ENCODE assay signal across 8 cellular contexts in genomic region chr5:133111299-133111698, GRCh38. TPM values are rescaled to one million over a fixed set of nuclear protein-coding genes. Genes with fewer than 3 reads are reported as not detected.
DNase-seq lines count a peak whose midpoint lies in the region; ATAC-seq, FAIRE-seq and TF ChIP-seq lines count a peak whose summit lies in the region.

No MANE protein-coding gene starts in this region.

- no peak overlapping the region for H3K4me3 ChIP-seq in HFF-Myc (replicated peaks; ENCODE audit: low read depth, low read length)

- TF ChIP-seq CTCF in D721Med (IDR thresholded peaks at IDR 0.05; ENCODE audit: insufficient read depth, missing control alignments) (peak; percentile 97), HFF-Myc (IDR thresholded peaks at IDR 0.05; ENCODE audit: low read depth, low read length, missing control alignments) (peak; percentile 92)

- no peaks in the 10 kb centered on the region for H3K36me3 Mint-ChIP-seq in central memory CD8-positive, alpha-beta T cell (ENCODE audit: insufficient read depth)

- peak; percentile 74 for ATAC-seq in central memory CD8-positive, alpha-beta T cell (replicated peaks; ENCODE audit: extremely low read depth, poor library complexity, severe bottlenecking)
- ATAC-seq in HG03442 (IDR thresholded peaks at IDR 0.05; ENCODE audit: unreplicated experiment): no peak

- H3K4me3 Mint-ChIP-seq in central memory CD8-positive, alpha-beta T cell: no peak overlapping the region

- H3K27me3 Mint-ChIP-seq in central memory CD8-positive, alpha-beta T cell: no peaks in the 10 kb centered on the region

- FAIRE-seq in D721Med (lab: Jason Lieb, UNC): no peak

- peaks cover 25% of the 10 kb centered on the region for H3K4me1 Mint-ChIP-seq in central memory CD8-positive, alpha-beta T cell

- DNase-seq in D721Med (ENCODE audit: insufficient read length, low spot score) (peak; percentile 51), HFF-Myc (ENCODE audit: extremely low read depth, low read depth) (peak; percentile 69), NCI-H460 (ENCODE audit: extremely low read depth, low read depth) (peak; percentile 80), kidney tubule cell (ENCODE audit: low spot score) (peak; percentile 79)
- peak; percentile 67 for DNase-seq in activated CD4-positive, alpha-beta T cell treated with anti-CD3 and anti-CD28 coated beads for 1 hour
- peak; percentile 47 to 71 for DNase-seq in central memory CD8-positive, alpha-beta T cell (ENCODE audit: low spot score in 2 of 2)
- DNase-seq in stimulated activated CD4-positive, alpha-beta T cell treated with anti-CD3 and anti-CD28 coated beads, Interleukin-2, amount 100 ng/mL, for 4 hours (ENCODE audit: low read depth): peak; percentile 64

- H3K9me3 Mint-ChIP-seq in central memory CD8-positive, alpha-beta T cell: no peaks in the 10 kb centered on the region

- peak overlapping the region; percentile 13 for H3K27ac Mint-ChIP-seq in central memory CD8-positive, alpha-beta T cell (ENCODE audit: low read depth)

RNA-seq across cellular contexts. Expression of gene HSPA4, which starts 59.5 kb away (rescaled TPM):
- total RNA-seq in NCI-H460 (2014; rRNA removed; shearing (Covaris generic)): 213 and 221 TPM in 2 replicates
- 67.9 and 91.9 TPM in 2 replicates for polyA plus RNA-seq in NCI-H460 (2014; cell fraction: nucleus; rRNA removed)
